8 cellular contexts compared by ENCODE assay signal in the genomic region with DNA sequence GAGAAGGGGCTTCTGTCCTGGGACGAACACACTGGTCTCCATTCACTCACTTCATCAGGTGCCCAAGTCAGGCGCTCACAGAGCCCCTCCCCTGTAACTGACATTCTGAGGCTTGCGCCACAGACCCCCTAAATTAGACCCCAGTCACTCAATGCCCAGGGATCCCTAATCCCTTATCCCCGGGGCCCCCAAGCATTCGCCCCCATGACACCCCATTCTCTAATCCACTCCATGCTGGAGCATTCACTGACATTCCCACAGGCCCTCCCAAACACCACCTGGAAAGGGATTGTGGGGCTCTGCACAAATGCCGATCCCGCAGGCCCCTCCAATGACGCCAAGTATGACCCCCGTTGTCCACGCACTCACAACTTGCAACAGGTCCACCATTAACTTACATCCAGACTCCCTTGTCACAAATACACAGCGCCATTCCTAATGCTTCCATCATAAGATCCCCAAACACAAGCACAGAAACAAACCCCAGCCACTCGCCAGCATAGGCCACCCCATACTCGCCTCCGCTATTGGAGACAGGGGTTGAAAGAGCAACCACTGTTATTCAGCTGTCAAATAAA. TPM values are rescaled to one million over a fixed set of nuclear protein-coding genes. Genes with fewer than 3 reads are reported as not detected.
DNase-seq lines count a peak whose midpoint lies in the region; ATAC-seq and TF ChIP-seq lines count a peak whose summit lies in the region.
"Had no signal": no experiment of that assay in that cellular context is flagged by ENCODE, and none has a peak within 500 bp of the region (broad histone marks: within the 10 kb centered on the region; RNA-seq: fewer than 3 reads in every experiment).

No MANE protein-coding gene starts in this region.

- H3K36me3 ChIP-seq in GM23248 (ENCODE audit: low read depth) (0 out of 2 replicates have a peak, but pooled peaks cover 3% of the 10 kb centered on the region), SK-N-MC (ENCODE audit: insufficient read depth, low read length) (peaks cover 12% of the 10 kb centered on the region; the same call in 1 of the 2 replicates), fibroblast of lung (ENCODE audit: control insufficient read depth, insufficient read depth, low read length) (peaks cover 2% of the 10 kb centered on the region), gastrocnemius medialis (peaks cover 0 to 16% of the 10 kb centered on the region in 2 donors)

- H3F3A ChIP-seq in GM23248 (ENCODE audit: insufficient read depth) = peaks cover 13% of the 10 kb centered on the region

- H3K9me3 ChIP-seq in GM23248 (ENCODE audit: low read depth) (no peaks in the 10 kb centered on the region), SK-N-MC (ENCODE audit: low read depth, low read length) (peaks cover 11% of the 10 kb centered on the region; the same call in 1 of the 2 replicates), fibroblast of lung (ENCODE audit: control insufficient read depth, insufficient read depth, low read depth, low read length) (peaks cover 18% of the 10 kb centered on the region), gastrocnemius medialis (peaks cover 0 to 14% (median 3%) of the 10 kb centered on the region in 3 donors)

- DNase-seq in GM23248 = peak; percentile 45
- DNase-seq in SK-N-MC (ENCODE audit: low read depth, low spot score) = no peak
- peak in 1 of 2 donors; percentile 12 for DNase-seq in fibroblast of lung (ENCODE audit: low read depth in 2 of 2)
- DNase-seq in gastrocnemius medialis = no peak
- no peak for DNase-seq in COR-L47 (lab: John Stamatoyannopoulos, UW)
- DNase-seq in NCI-H1930 (lab: John Stamatoyannopoulos, UW) = no peak
- DNase-seq: activated effector memory CD4-positive, alpha-beta T cell treated with Interleukin-2 at 50 U/mL for 16 hours had no signal

- in situ Hi-C loops in GM23248 (cut with MboI) (no loop called here), gastrocnemius medialis (cut with MboI; ENCODE audit: low sequenced_read_pairs in 4 of 4) (no loop called here)

- H3K4me3 ChIP-seq in GM23248 (peak overlapping the region; percentile 89), SK-N-MC (peak overlapping the region; percentile 93; the same call in 1 of the 2 replicates), fibroblast of lung (replicated peaks in 1 of 4; ENCODE audit: control extremely low read depth in 1 of 4, insufficient read depth in 1 of 4, low read depth in 3 of 4, low read length in 4 of 4) (peak overlapping the region; percentile 68 to 91 (median 72)), gastrocnemius medialis (peak overlapping the region; percentile 85 to 99 (median 88))

- H3K79me2 ChIP-seq in GM23248 (ENCODE audit: insufficient read depth) (peaks cover 87% of the 10 kb centered on the region), fibroblast of lung (ENCODE audit: control insufficient read depth, insufficient read depth, low read length) (peaks cover 45% of the 10 kb centered on the region)

- no peaks in the 10 kb centered on the region for H3K9me2 ChIP-seq in GM23248 (ENCODE audit: insufficient read depth)

- H3K9ac ChIP-seq in GM23248 = peak overlapping the region; percentile 96
- no peak overlapping the region for H3K9ac ChIP-seq in SK-N-MC (ENCODE audit: insufficient read length)
- H3K9ac ChIP-seq in fibroblast of lung (ENCODE audit: insufficient read depth, low read length) = peak overlapping the region; percentile 54

- intact Hi-C loops in gastrocnemius medialis (cut with DNase I; ENCODE audit: low total_unique reads) = loop anchor here (5.0 kb wide), 2 partner anchors 67 to 127 kb away; partner anchors contain the start of genes CHFR and GOLGA3

- H3K27ac ChIP-seq in GM23248 (peak overlapping the region; percentile 91), SK-N-MC (0 out of 2 replicates have a peak overlapping the region, but pooled peaks have one; percentile 57), fibroblast of lung (ENCODE audit: insufficient read depth, low read length) (peak overlapping the region; percentile 60), gastrocnemius medialis (peak overlapping the region; percentile 82 to 96 (median 94))

- H3K4me1 ChIP-seq in GM23248 (ENCODE audit: insufficient read depth) (0 out of 2 replicates have a peak, but pooled peaks cover 5% of the 10 kb centered on the region), fibroblast of lung (ENCODE audit: control insufficient read depth, extremely low read depth, insufficient read depth, low read length) (no peaks in the 10 kb centered on the region), gastrocnemius medialis (peaks cover 9 to 20% of the 10 kb centered on the region in 2 donors)

- H3K4me2 ChIP-seq in GM23248 (ENCODE audit: unreplicated experiment) = peak overlapping the region; percentile 98
- peak overlapping the region; percentile 92 for H3K4me2 ChIP-seq in fibroblast of lung (ENCODE audit: extremely low read depth, insufficient read depth, low read length)

- ATAC-seq in gastrocnemius medialis = no peak
- no peak for ATAC-seq in HG02981 (IDR thresholded peaks at IDR 0.05; ENCODE audit: unreplicated experiment)

- TF ChIP-seq POLR2A in gastrocnemius medialis (IDR thresholded peaks at IDR 0.05) = no peak

- 21 to 29% methylated on average over 11 to 14 of the region's 14 CpGs for WGBS in GM23248 (ENCODE audit: low coverage in 1 of 2, low lambda C conversion rate in 2 of 2, missing lambda C conversion rate in 2 of 2), 2 experiments

- H2AFZ ChIP-seq in GM23248 (peak overlapping the region; percentile 99), fibroblast of lung (ENCODE audit: low read length) (no peak overlapping the region)

- H3K27me3 ChIP-seq in GM23248 (replicated peaks; ENCODE audit: insufficient read depth) (no peaks in the 10 kb centered on the region), fibroblast of lung (ENCODE audit: control insufficient read depth, insufficient read depth, low read length) (no peaks in the 10 kb centered on the region), gastrocnemius medialis (no peaks in the 10 kb centered on the region)

- TF ChIP-seq CTCF in fibroblast of lung (conservative IDR thresholded peaks at IDR 0.05 in 1 of 2, IDR thresholded peaks at IDR 0.05 in 1 of 2; ENCODE audit: low read depth in 1 of 2, low read length in 2 of 2) (no peak), gastrocnemius medialis (IDR thresholded peaks at IDR 0.05 in 4 of 5, conservative IDR thresholded peaks at IDR 0.05 in 1 of 5) (no peak)

- H4K20me1 ChIP-seq in GM23248 (ENCODE audit: insufficient read depth) = no peaks in the 10 kb centered on the region
- no peaks in the 10 kb centered on the region for H4K20me1 ChIP-seq in fibroblast of lung (ENCODE audit: control insufficient read depth, extremely low read depth, insufficient read depth, low read length)

RNA-seq across cellular contexts. Expression of gene ZNF605, which starts 1.5 kb away (rescaled TPM):
- 9.2 and 15.6 TPM in 2 replicates for total RNA-seq in GM23248 (2014; rRNA removed; shearing (Covaris generic))
- polyA plus RNA-seq in GM23248 (2016; fragmentation: Nextera tagmentation; extraction: Ambion mirVana) = 5.7 and 7.5 TPM in 2 replicates
- total RNA-seq in fibroblast of lung = 9.2 and 15.2 TPM in 2 replicates
- polyA plus RNA-seq in fibroblast of lung = 6.4 and 9.7 TPM in 2 replicates
- 3.4 and 5.0 TPM in 2 replicates for polyA plus RNA-seq in fibroblast of lung (2012)
- 0.48 and 0.75 TPM in 2 replicates for polyA minus RNA-seq in fibroblast of lung (ENCODE audit: low replicate concordance)
- 1 to 10 TPM; 2.1 to 4.6 (median 2.2) TPM for total RNA-seq in gastrocnemius medialis

RNA-seq across cellular contexts. Expression of gene ZNF26, which starts 31.6 kb away (rescaled TPM):
- total RNA-seq in GM23248 (2014; rRNA removed; shearing (Covaris generic)) = 7.2 and 12.3 TPM in 2 replicates
- 6.4 and 6.7 TPM in 2 replicates for polyA plus RNA-seq in GM23248 (2016; fragmentation: Nextera tagmentation; extraction: Ambion mirVana)
- 9.4 and 12.8 TPM in 2 replicates for total RNA-seq in fibroblast of lung
- 3.7 and 4.9 TPM in 2 replicates for polyA plus RNA-seq in fibroblast of lung
- 4.3 and 4.9 TPM in 2 replicates for polyA plus RNA-seq in fibroblast of lung (2012)
- polyA minus RNA-seq in fibroblast of lung (ENCODE audit: low replicate concordance) = 1.3 and 3.7 TPM in 2 replicates
- 10 to 100 TPM in 1 of 4 donors, 1 to 10 TPM in 3; 1.2 to 12.3 (median 2.6) TPM for total RNA-seq in gastrocnemius medialis
